ENCODE assay signal across 16 cellular contexts in genomic region chr5:174990909-174991308, GRCh38.
"Had no signal": no experiment of that assay in that cellular context is flagged by ENCODE, and none has a peak within 500 bp of the region (broad histone marks: within the 10 kb centered on the region; RNA-seq: fewer than 3 reads in every experiment).

No MANE protein-coding gene starts in this region.

- H3K36me3 Mint-ChIP-seq: activated naive CD4-positive, alpha-beta T cell treated with anti-CD3 and anti-CD28 coated beads, Interleukin-2, amount 10 ng/mL, durations not matched to agents 7 days and 5 days; mesothelial cell of epicardium; T-cell had no signal

- H3K9me3 ChIP-seq: colonic mucosa, esophagus squamous epithelium, psoas muscle, vagina had no signal

- H3K9me3 Mint-ChIP-seq: activated naive CD4-positive, alpha-beta T cell treated with anti-CD3 and anti-CD28 coated beads, Interleukin-2, amount 10 ng/mL, durations not matched to agents 7 days and 5 days; mesothelial cell of epicardium; nephron progenitor cell; T-cell had no signal

- H3K27me3 ChIP-seq: colonic mucosa, esophagus squamous epithelium, vagina had no signal

- H3K4me1 Mint-ChIP-seq: activated T-helper 17 cell treated with anti-CD3 and anti-CD28 coated beads, Interleukin-2, amount 50 U/mL, for 72 hours; mesothelial cell of epicardium; T-cell had no signal

- DNase-seq: activated CD4-positive, alpha-beta T cell treated with anti-CD3 and anti-CD28 coated beads, Interleukin-2, amount 50 U/mL, for 48 hours; activated naive CD4-positive, alpha-beta T cell treated with anti-CD3 and anti-CD28 coated beads, Interleukin-2, amount 10 ng/mL, durations not matched to agents 7 days and 5 days; central memory CD4-positive, alpha-beta T cell; colonic mucosa; esophagus squamous epithelium; glutamatergic neuron; nephron progenitor cell; occipital lobe; stimulated activated CD4-positive, alpha-beta T cell treated with anti-CD3 and anti-CD28 coated beads, Interleukin-1b, Interleukin-23, amount 100 ng/mL, for 48 hours; T-cell; T1000 had no signal

- ATAC-seq: activated T-helper 17 cell treated with anti-CD3 and anti-CD28 coated beads, Interleukin-2, amount 50 U/mL, for 72 hours; T-cell had no signal

- H3K27ac Mint-ChIP-seq: activated naive CD4-positive, alpha-beta T cell treated with anti-CD3 and anti-CD28 coated beads, Interleukin-2, amount 10 ng/mL, durations not matched to agents 7 days and 5 days; activated T-helper 17 cell treated with anti-CD3 and anti-CD28 coated beads, Interleukin-2, amount 50 U/mL, for 72 hours; mesothelial cell of epicardium; nephron progenitor cell; T-cell had no signal

- H3K4me1 ChIP-seq: colonic mucosa, psoas muscle, vagina had no signal

- H3K36me3 ChIP-seq: colonic mucosa, esophagus squamous epithelium, vagina had no signal

- H3K4me3 ChIP-seq: colonic mucosa, esophagus squamous epithelium, lung, psoas muscle, vagina had no signal

- H3K4me3 Mint-ChIP-seq: activated naive CD4-positive, alpha-beta T cell treated with anti-CD3 and anti-CD28 coated beads, Interleukin-2, amount 10 ng/mL, durations not matched to agents 7 days and 5 days; activated T-helper 17 cell treated with anti-CD3 and anti-CD28 coated beads, Interleukin-2, amount 50 U/mL, for 72 hours; mesothelial cell of epicardium; nephron progenitor cell; T-cell had no signal

- H3K27ac ChIP-seq: colonic mucosa, psoas muscle, vagina had no signal
